ENCODE assay signal across 24 cellular contexts in genomic region chr9:16453390-16453789, GRCh38.
"Had no signal": no experiment of that assay in that cellular context is flagged by ENCODE, and none has a peak within 500 bp of the region (broad histone marks: within the 10 kb centered on the region; RNA-seq: fewer than 3 reads in every experiment).

No MANE protein-coding gene starts in this region.

- H3K4me2 ChIP-seq: hepatocyte, neural progenitor cell had no signal

- DNase-seq: dorsolateral prefrontal cortex; effector CD4-positive, alpha-beta T cell; foreskin fibroblast; gastrocnemius medialis; head of caudate nucleus; kidney; mesendoderm; midbrain; naive thymus-derived CD4-positive, alpha-beta T cell; sigmoid colon; stimulated activated CD4-positive, alpha-beta T cell treated with anti-CD3 and anti-CD28 coated beads, Interleukin-2, amount 100 ng/mL, for 24 hours; stimulated activated CD4-positive, alpha-beta T cell treated with anti-CD3 and anti-CD28 coated beads, Interleukin-4, amount 100 ng/mL, for 24 hours; stimulated activated naive CD4-positive, alpha-beta T cell treated with Interleukin-2 at 50 U/mL for 16 hours; stomach; thyroid gland; trophoblast cell had no signal

- H2AFZ ChIP-seq: hepatocyte, neural progenitor cell, parathyroid adenoma had no signal

- H3K9me3 ChIP-seq: gastrocnemius medialis, right atrium auricular region, sigmoid colon, stomach, thyroid gland, vagina had no signal

- H3K4me1 ChIP-seq: parathyroid adenoma, right atrium auricular region, stomach, thyroid gland had no signal

- ATAC-seq: gastrocnemius medialis; left lobe of liver; naive thymus-derived CD4-positive, alpha-beta T cell; stimulated activated effector memory CD8-positive, alpha-beta T cell treated with anti-CD3 and anti-CD28 coated beads, Interleukin-12 subunit alpha, Interleukin-12 subunit beta, amount 100 ng/mL, for 72 hours had no signal

- H3K27me3 ChIP-seq: dorsolateral prefrontal cortex, gastrocnemius medialis, hepatocyte, neural progenitor cell, right atrium auricular region, sigmoid colon, stomach, thyroid gland, vagina had no signal

- H3K27ac ChIP-seq: dorsolateral prefrontal cortex, gastrocnemius medialis, hepatocyte, neural progenitor cell, parathyroid adenoma, right atrium auricular region, sigmoid colon, stomach, thyroid gland, vagina had no signal

- H3K4me3 ChIP-seq: dorsolateral prefrontal cortex, gastrocnemius medialis, hepatocyte, lung, neural progenitor cell, right atrium auricular region, sigmoid colon, stomach, thyroid gland, vagina had no signal

- H3K9ac ChIP-seq: neural progenitor cell, parathyroid adenoma had no signal

- H3K36me3 ChIP-seq: gastrocnemius medialis, neural progenitor cell, right atrium auricular region, sigmoid colon, stomach, thyroid gland, vagina had no signal
